ENCODE assay signal across 10 cellular contexts in the genomic region with DNA sequence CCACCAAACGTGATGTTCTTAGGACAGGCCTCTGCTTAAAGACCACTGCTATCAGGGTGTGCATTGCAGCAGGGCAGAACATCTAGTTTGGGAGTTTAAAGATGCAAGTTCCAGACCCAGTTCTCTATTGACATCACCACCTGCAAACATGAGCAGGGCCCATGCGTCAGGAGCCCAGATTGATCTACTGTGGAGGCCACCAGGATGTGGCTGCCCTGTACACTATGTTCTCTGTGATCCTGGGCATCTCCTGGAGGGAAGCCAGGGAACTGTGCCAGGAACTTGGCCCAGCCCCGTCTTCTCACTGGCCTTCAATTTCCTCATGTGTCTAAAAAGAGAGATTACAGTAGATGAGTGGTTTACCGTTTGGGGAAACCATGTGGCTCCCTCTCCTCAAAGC.
DNase-seq lines count a peak whose midpoint lies in the region; ATAC-seq and TF ChIP-seq lines count a peak whose summit lies in the region.
"Had no signal": no experiment of that assay in that cellular context is flagged by ENCODE, and none has a peak within 500 bp of the region (broad histone marks: within the 10 kb centered on the region; RNA-seq: fewer than 3 reads in every experiment).

No MANE protein-coding gene starts in this region.

- BruUV-seq in Calu3 (replicated peaks; lab: Mats Ljungman, UMichigan) = no TSS peak

- no peak overlapping the region for H3K4me3 ChIP-seq in esophagus squamous epithelium

- no peaks in the 10 kb centered on the region for H3K27me3 ChIP-seq in esophagus squamous epithelium
- H3K27me3 ChIP-seq: neutrophil had no signal

- DNase-seq in Calu3 (peak; percentile 93), RPMI7951 (ENCODE audit: low read depth) (peak; percentile 75), esophagus squamous epithelium (lab: John Stamatoyannopoulos, UW) (no peak), pons (ENCODE audit: low spot score) (peak; percentile 54), activated gamma-delta T cell treated with Interleukin-2 at 50 U/mL for 16 hours (no peak), DMS79 (lab: John Stamatoyannopoulos, UW) (no peak), HEK293T (ENCODE audit: extremely low spot score) (no peak)

- no peaks in the 10 kb centered on the region for H3K9me3 ChIP-seq in esophagus squamous epithelium
- H3K9me3 ChIP-seq: neutrophil had no signal

- TF ChIP-seq POLR2A in esophagus squamous epithelium (IDR thresholded peaks at IDR 0.05) = peak in 2 of 4 donors; percentile 14 to 25

- peaks cover 0 to 8% (median 0%) of the 10 kb centered on the region in 3 donors for H3K36me3 ChIP-seq in esophagus squamous epithelium
- H3K36me3 ChIP-seq: neutrophil had no signal

- 7 to 29% methylated on average over 2 to 3 of the region's 4 CpGs for WGBS in esophagus squamous epithelium, 2 donors

- CTCF ChIA-PET in Calu3 (lab: Charles Lee) = interaction anchor here (1.1 kb wide), 1 partner anchor 105 kb away, joined by 3 read pairs; no protein-coding TSS in a partner anchor
- CTCF ChIA-PET in HEK293T (lab: Yijun Ruan, JAX) = interaction anchor here (0.9 kb wide), 1 partner anchor 24 kb away, joined by 3 read pairs; no protein-coding TSS in a partner anchor

- no peak for ATAC-seq in HG03565 (IDR thresholded peaks at IDR 0.05; ENCODE audit: unreplicated experiment)

- H3K27me3 Mint-ChIP-seq in Calu3 (ENCODE audit: unreplicated experiment) = no peaks in the 10 kb centered on the region
- H3K27me3 Mint-ChIP-seq: central memory CD8-positive, alpha-beta T cell had no signal

- POLR2A ChIA-PET in HEK293T (lab: Yijun Ruan, JAX) = no interaction called here

- H3K4me1 Mint-ChIP-seq in Calu3 (ENCODE audit: low read depth, unreplicated experiment) = peaks cover 23% of the 10 kb centered on the region

- TF ChIP-seq CTCF in Calu3 (IDR thresholded peaks at IDR 0.05; ENCODE audit: unreplicated experiment) = no peak
- TF ChIP-seq CTCF in esophagus squamous epithelium (IDR thresholded peaks at IDR 0.05) = no peak

- no peak overlapping the region for H3K4me3 Mint-ChIP-seq in Calu3 (ENCODE audit: low read depth, unreplicated experiment)
- H3K4me3 Mint-ChIP-seq: central memory CD8-positive, alpha-beta T cell had no signal

- peak overlapping the region; percentile 60 for H3K27ac Mint-ChIP-seq in Calu3 (ENCODE audit: unreplicated experiment)

- peaks cover 8% of the 10 kb centered on the region for H3K36me3 Mint-ChIP-seq in Calu3 (ENCODE audit: insufficient read depth, unreplicated experiment)

- H3K9me3 Mint-ChIP-seq in Calu3 (ENCODE audit: low read depth, unreplicated experiment) = no peaks in the 10 kb centered on the region
- H3K9me3 Mint-ChIP-seq: central memory CD8-positive, alpha-beta T cell had no signal

- peaks cover 6 to 29% (median 7%) of the 10 kb centered on the region in 3 donors for H3K4me1 ChIP-seq in esophagus squamous epithelium

- intact Hi-C loops in Calu3 (cut with micrococcal nuclease; ENCODE audit: unreplicated experiment) = no loop called here
- intact Hi-C loops in esophagus squamous epithelium (cut with DNase I) = no loop called here

- peak overlapping the region in 3 of 4 donors; percentile 64 to 77 (median 66) for H3K27ac ChIP-seq in esophagus squamous epithelium
- H3K27ac ChIP-seq: neutrophil had no signal

TF ChIP-seq in HEK293T, 16 proteins besides CTCF, POLR2A, EP300 and RAD21:
- no peak for TF ChIP-seq CTBP1 (IDR thresholded peaks at IDR 0.05; ENCODE audit: borderline replicate concordance)
- no peak for TF ChIP-seq ZNF384 (IDR thresholded peaks at IDR 0.05)
- no peak for TF ChIP-seq LEF1 (IDR thresholded peaks at IDR 0.05; ENCODE audit: borderline replicate concordance)
- TF ChIP-seq FOXM1 (IDR thresholded peaks at IDR 0.05; ENCODE audit: borderline replicate concordance) = no peak

Comparison
In these comparisons a context has a peak if more than half of its experiments do, and no peak if none do; other contexts are left out.
1. DNase-seq: peak in Calu3 (single experiment), RPMI7951 (single experiment) and pons (single experiment); none in esophagus squamous epithelium (single experiment), activated gamma-delta T cell treated with Interleukin-2 at 50 U/mL for 16 hours (single experiment), DMS79 (single experiment) and HEK293T (single experiment).